Comparison of ENCODE assay signal across 1 cellular context in genomic region chr6:88963139-88964090, GRCh38.
TF ChIP-seq lines count a peak whose summit lies in the region.

Gene RNGTT, minus strand, starts transcription at chr6:88963618. Its CDS starts 209 bp downstream, at chr6:88963409.

TF ChIP-seq in HepG2, 621 proteins besides CTCF, POLR2A, EP300 and RAD21 (continued from another document and continues in another):
- TF ChIP-seq, protein P1, sequence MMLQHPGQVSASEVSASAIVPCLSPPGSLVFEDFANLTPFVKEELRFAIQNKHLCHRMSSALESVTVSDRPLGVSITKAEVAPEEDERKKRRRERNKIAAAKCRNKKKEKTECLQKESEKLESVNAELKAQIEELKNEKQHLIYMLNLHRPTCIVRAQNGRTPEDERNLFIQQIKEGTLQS (CRISPR knock-in tag; IDR thresholded peaks at IDR 0.05), result no peak; the same call in 1 of the 2 replicates
- TF ChIP-seq ZNF446 (CRISPR knock-in tag; IDR thresholded peaks at IDR 0.05), result no peak
- TF ChIP-seq, protein P2, sequence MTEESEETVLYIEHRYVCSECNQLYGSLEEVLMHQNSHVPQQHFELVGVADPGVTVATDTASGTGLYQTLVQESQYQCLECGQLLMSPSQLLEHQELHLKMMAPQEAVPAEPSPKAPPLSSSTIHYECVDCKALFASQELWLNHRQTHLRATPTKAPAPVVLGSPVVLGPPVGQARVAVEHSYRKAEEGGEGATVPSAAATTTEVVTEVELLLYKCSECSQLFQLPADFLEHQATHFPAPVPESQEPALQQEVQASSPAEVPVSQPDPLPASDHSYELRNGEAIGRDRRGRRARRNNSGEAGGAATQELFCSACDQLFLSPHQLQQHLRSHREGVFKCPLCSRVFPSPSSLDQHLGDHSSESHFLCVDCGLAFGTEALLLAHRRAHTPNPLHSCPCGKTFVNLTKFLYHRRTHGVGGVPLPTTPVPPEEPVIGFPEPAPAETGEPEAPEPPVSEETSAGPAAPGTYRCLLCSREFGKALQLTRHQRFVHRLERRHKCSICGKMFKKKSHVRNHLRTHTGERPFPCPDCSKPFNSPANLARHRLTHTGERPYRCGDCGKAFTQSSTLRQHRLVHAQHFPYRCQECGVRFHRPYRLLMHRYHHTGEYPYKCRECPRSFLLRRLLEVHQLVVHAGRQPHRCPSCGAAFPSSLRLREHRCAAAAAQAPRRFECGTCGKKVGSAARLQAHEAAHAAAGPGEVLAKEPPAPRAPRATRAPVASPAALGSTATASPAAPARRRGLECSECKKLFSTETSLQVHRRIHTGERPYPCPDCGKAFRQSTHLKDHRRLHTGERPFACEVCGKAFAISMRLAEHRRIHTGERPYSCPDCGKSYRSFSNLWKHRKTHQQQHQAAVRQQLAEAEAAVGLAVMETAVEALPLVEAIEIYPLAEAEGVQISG (CRISPR knock-in tag; IDR thresholded peaks at IDR 0.05), result peak; percentile 80
- TF ChIP-seq GPN1 (CRISPR knock-in tag; IDR thresholded peaks at IDR 0.05; ENCODE audit: borderline replicate concordance), result no peak
- TF ChIP-seq ZMYM4 (CRISPR knock-in tag; IDR thresholded peaks at IDR 0.05), result peak; percentile 91
- TF ChIP-seq HNRNPL (IDR thresholded peaks at IDR 0.05; ENCODE audit: low read depth, low read length), result no peak
- no peak for TF ChIP-seq SKIL (CRISPR knock-in tag; IDR thresholded peaks at IDR 0.05; ENCODE audit: borderline replicate concordance)
- TF ChIP-seq ASH2L (IDR thresholded peaks at IDR 0.05; ENCODE audit: insufficient read length, low read depth, low read length), result peak; percentile 94
- no peak; the same call in none of the 2 replicates for TF ChIP-seq NCOA2 (CRISPR knock-in tag; IDR thresholded peaks at IDR 0.05)
- peak; percentile 83; the same call in 1 of the 2 replicates for TF ChIP-seq FOXC1 (CRISPR knock-in tag; IDR thresholded peaks at IDR 0.05; ENCODE audit: borderline replicate concordance)
- no peak for TF ChIP-seq ZFP36 (IDR thresholded peaks at IDR 0.05; ENCODE audit: borderline replicate concordance, low read depth, low read length, partially characterized antibody)
- no peak for TF ChIP-seq ZSCAN25 (CRISPR knock-in tag; IDR thresholded peaks at IDR 0.05)
- TF ChIP-seq ZBTB49 (CRISPR knock-in tag; IDR thresholded peaks at IDR 0.05; ENCODE audit: borderline replicate concordance), result no peak
- TF ChIP-seq BRCA1 (CRISPR knock-in tag; IDR thresholded peaks at IDR 0.05), result no peak; the same call in 1 of the 2 replicates
- TF ChIP-seq NR2F6 (IDR thresholded peaks at IDR 0.05), result no peak
- no peak for TF ChIP-seq NR2F6 (CRISPR knock-in tag; IDR thresholded peaks at IDR 0.05)
- TF ChIP-seq EHMT2 (IDR thresholded peaks at IDR 0.05; ENCODE audit: borderline replicate concordance, low read depth, low read length), result no peak
- TF ChIP-seq, protein P3, sequence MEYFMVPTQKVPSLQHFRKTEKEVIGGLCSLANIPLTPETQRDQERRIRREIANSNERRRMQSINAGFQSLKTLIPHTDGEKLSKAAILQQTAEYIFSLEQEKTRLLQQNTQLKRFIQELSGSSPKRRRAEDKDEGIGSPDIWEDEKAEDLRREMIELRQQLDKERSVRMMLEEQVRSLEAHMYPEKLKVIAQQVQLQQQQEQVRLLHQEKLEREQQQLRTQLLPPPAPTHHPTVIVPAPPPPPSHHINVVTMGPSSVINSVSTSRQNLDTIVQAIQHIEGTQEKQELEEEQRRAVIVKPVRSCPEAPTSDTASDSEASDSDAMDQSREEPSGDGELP (IDR thresholded peaks at IDR 0.05; ENCODE audit: borderline replicate concordance, low read depth), result no peak
- TF ChIP-seq ZNF790 (CRISPR knock-in tag; IDR thresholded peaks at IDR 0.05; ENCODE audit: borderline replicate concordance), result peak; percentile 34
- TF ChIP-seq ADNP (CRISPR knock-in tag; IDR thresholded peaks at IDR 0.05), result 0 out of 2 replicates have a peak, but pooled peaks have one; percentile 19
- TF ChIP-seq MAZ (IDR thresholded peaks at IDR 0.05; ENCODE audit: borderline replicate concordance, low read depth, low read length), result peak; percentile 81; the same call in 1 of the 2 replicates
- peak; percentile 41 for TF ChIP-seq MAZ (CRISPR knock-in tag; IDR thresholded peaks at IDR 0.05; ENCODE audit: low read depth)
- peak; percentile 82 for TF ChIP-seq SPEN (CRISPR knock-in tag; IDR thresholded peaks at IDR 0.05; ENCODE audit: low read depth)
- no peak for TF ChIP-seq FIP1L1 (IDR thresholded peaks at IDR 0.05; ENCODE audit: borderline replicate concordance, insufficient read depth, low read depth, low read length)
- TF ChIP-seq LBX2 (CRISPR knock-in tag; IDR thresholded peaks at IDR 0.05; ENCODE audit: borderline replicate concordance), result no peak
- 0 out of 2 replicates have a peak, but pooled peaks have one; percentile 35 for TF ChIP-seq KLF9 (CRISPR knock-in tag; IDR thresholded peaks at IDR 0.05; ENCODE audit: low read depth)
- peak; percentile 50; the same call in 1 of the 2 replicates for TF ChIP-seq ZGPAT (CRISPR knock-in tag; IDR thresholded peaks at IDR 0.05)
- no peak for TF ChIP-seq ZNF780A (CRISPR knock-in tag; IDR thresholded peaks at IDR 0.05)
- TF ChIP-seq PBX3 (CRISPR knock-in tag; IDR thresholded peaks at IDR 0.05; ENCODE audit: borderline replicate concordance), result no peak
- TF ChIP-seq, protein P4, sequence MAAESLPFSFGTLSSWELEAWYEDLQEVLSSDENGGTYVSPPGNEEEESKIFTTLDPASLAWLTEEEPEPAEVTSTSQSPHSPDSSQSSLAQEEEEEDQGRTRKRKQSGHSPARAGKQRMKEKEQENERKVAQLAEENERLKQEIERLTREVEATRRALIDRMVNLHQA (CRISPR knock-in tag; IDR thresholded peaks at IDR 0.05), result no peak
- no peak for TF ChIP-seq IKZF1 (IDR thresholded peaks at IDR 0.05)
- no peak for TF ChIP-seq MAF1 (CRISPR knock-in tag; IDR thresholded peaks at IDR 0.05; ENCODE audit: borderline replicate concordance)
- TF ChIP-seq ZNF607 (CRISPR knock-in tag; IDR thresholded peaks at IDR 0.05; ENCODE audit: borderline replicate concordance), result 0 out of 2 replicates have a peak, but pooled peaks have one; percentile 49
- TF ChIP-seq ZNF234 (CRISPR knock-in tag; conservative IDR thresholded peaks at IDR 0.05), result no peak
- TF ChIP-seq ETV6 (CRISPR knock-in tag; conservative IDR thresholded peaks at IDR 0.05), result no peak
- TF ChIP-seq SRSF1 (optimal IDR thresholded peaks at IDR 0.05; ENCODE audit: low read depth, low read length), result peak; percentile 78
- TF ChIP-seq, protein P5, sequence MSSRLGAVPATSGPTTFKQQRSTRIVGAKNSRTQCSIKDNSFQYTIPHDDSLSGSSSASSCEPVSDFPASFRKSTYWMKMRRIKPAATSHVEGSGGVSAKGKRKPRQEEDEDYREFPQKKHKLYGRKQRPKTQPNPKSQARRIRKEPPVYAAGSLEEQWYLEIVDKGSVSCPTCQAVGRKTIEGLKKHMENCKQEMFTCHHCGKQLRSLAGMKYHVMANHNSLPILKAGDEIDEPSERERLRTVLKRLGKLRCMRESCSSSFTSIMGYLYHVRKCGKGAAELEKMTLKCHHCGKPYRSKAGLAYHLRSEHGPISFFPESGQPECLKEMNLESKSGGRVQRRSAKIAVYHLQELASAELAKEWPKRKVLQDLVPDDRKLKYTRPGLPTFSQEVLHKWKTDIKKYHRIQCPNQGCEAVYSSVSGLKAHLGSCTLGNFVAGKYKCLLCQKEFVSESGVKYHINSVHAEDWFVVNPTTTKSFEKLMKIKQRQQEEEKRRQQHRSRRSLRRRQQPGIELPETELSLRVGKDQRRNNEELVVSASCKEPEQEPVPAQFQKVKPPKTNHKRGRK (CRISPR knock-in tag; IDR thresholded peaks at IDR 0.05), result no peak
- TF ChIP-seq, protein P6, sequence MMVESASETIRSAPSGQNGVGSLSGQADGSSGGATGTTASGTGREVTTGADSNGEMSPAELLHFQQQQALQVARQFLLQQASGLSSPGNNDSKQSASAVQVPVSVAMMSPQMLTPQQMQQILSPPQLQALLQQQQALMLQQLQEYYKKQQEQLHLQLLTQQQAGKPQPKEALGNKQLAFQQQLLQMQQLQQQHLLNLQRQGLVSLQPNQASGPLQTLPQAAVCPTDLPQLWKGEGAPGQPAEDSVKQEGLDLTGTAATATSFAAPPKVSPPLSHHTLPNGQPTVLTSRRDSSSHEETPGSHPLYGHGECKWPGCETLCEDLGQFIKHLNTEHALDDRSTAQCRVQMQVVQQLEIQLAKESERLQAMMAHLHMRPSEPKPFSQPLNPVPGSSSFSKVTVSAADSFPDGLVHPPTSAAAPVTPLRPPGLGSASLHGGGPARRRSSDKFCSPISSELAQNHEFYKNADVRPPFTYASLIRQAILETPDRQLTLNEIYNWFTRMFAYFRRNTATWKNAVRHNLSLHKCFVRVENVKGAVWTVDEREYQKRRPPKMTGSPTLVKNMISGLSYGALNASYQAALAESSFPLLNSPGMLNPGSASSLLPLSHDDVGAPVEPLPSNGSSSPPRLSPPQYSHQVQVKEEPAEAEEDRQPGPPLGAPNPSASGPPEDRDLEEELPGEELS (CRISPR knock-in tag; IDR thresholded peaks at IDR 0.05), result peak; percentile 66; the same call in 1 of the 2 replicates
- no peak for TF ChIP-seq MED8 (CRISPR knock-in tag; IDR thresholded peaks at IDR 0.05; ENCODE audit: insufficient replicate concordance)
- TF ChIP-seq GATAD2A (CRISPR knock-in tag; IDR thresholded peaks at IDR 0.05), result peak; percentile 67
- TF ChIP-seq SAP130 (CRISPR knock-in tag; IDR thresholded peaks at IDR 0.05; ENCODE audit: low read depth), result peak; percentile 93
- no peak for TF ChIP-seq NFKB2 (CRISPR knock-in tag; IDR thresholded peaks at IDR 0.05; ENCODE audit: borderline replicate concordance)
- TF ChIP-seq AHR (CRISPR knock-in tag; IDR thresholded peaks at IDR 0.05), result no peak; the same call in 1 of the 2 replicates
- TF ChIP-seq CEBPG (CRISPR knock-in tag; IDR thresholded peaks at IDR 0.05), result peak; percentile 3; the same call in 1 of the 2 replicates
- peak; percentile 64; the same call in 1 of the 2 replicates for TF ChIP-seq BRF2 (CRISPR knock-in tag; IDR thresholded peaks at IDR 0.05)
- TF ChIP-seq ZNF83 (CRISPR knock-in tag; IDR thresholded peaks at IDR 0.05; ENCODE audit: borderline replicate concordance), result no peak
- TF ChIP-seq ZNF577 (CRISPR knock-in tag; IDR thresholded peaks at IDR 0.05; ENCODE audit: borderline replicate concordance, low read depth), result no peak
- TF ChIP-seq THAP11 (CRISPR knock-in tag; IDR thresholded peaks at IDR 0.05), result peak; percentile 87
- peak; percentile 83 for TF ChIP-seq ZNF747 (CRISPR knock-in tag; IDR thresholded peaks at IDR 0.05; ENCODE audit: borderline replicate concordance)
- TF ChIP-seq SRF (IDR thresholded peaks at IDR 0.05; ENCODE audit: low read depth, low read length), result no peak
